1 cellular context compared by ENCODE assay signal in genomic region chr2:214255046-214255445, GRCh38.
TF ChIP-seq lines count a peak whose summit lies in the region.

No MANE protein-coding gene starts in this region.

TF ChIP-seq in GM12878, 131 proteins besides CTCF, POLR2A, EP300 and RAD21:
- TF ChIP-seq MTA2 (IDR thresholded peaks at IDR 0.05; ENCODE audit: low read depth) (peak; percentile 29; the same call in 1 of the 2 replicates), SPI1 (IDR thresholded peaks at IDR 0.05; ENCODE audit: borderline replicate concordance, insufficient read depth, low read depth, low read length) (peak; percentile 28; the same call in 1 of the 2 replicates), CBX3 (IDR thresholded peaks at IDR 0.05; ENCODE audit: borderline replicate concordance, low read depth) (no peak)
